8 cellular contexts compared by ENCODE assay signal in genomic region chr10:33155720-33156638, GRCh38.
DNase-seq lines count a peak whose midpoint lies in the region; ATAC-seq and TF ChIP-seq lines count a peak whose summit lies in the region.

No MANE protein-coding gene starts in this region.

- DNase-seq in stimulated activated CD4-positive, alpha-beta T cell treated with anti-CD3 and anti-CD28 coated beads, Interleukin-15, amount 100 ng/mL, for 24 hours: peak; percentile 39
- DNase-seq in stimulated activated CD4-positive, alpha-beta T cell treated with anti-CD3 and anti-CD28 coated beads, Interleukin-2, amount 100 ng/mL, for 24 hours: no peak
- DNase-seq in H7 (peak; percentile 74), hepatic stellate cell (ENCODE audit: low spot score) (peak; percentile 34), upper lobe of left lung (peak in 1 of 2 donors; percentile 32)
- peak; percentile 30 for DNase-seq in activated CD4-positive, alpha-beta T cell treated with anti-CD3 and anti-CD28 coated beads, Interleukin-2, amount 50 U/mL, for 1 hour

- H3K4me3 ChIP-seq in H7 (ENCODE audit: insufficient read depth, low read depth, low read length) (no peak overlapping the region), upper lobe of left lung (no peak overlapping the region)

- TF ChIP-seq EP300 in upper lobe of left lung (IDR thresholded peaks at IDR 0.05): peak in 1 of 4 donors; percentile 79

- H3K9me3 ChIP-seq in upper lobe of left lung: no peaks in the 10 kb centered on the region

- peak; percentile 87 for TF ChIP-seq CTCF in LNCAP (IDR thresholded peaks at IDR 0.05)
- peak; percentile 52 to 72 (median 62) for TF ChIP-seq CTCF in upper lobe of left lung (IDR thresholded peaks at IDR 0.05)

- peaks cover 0 to 19% (median 8%) of the 10 kb centered on the region in 4 donors for H3K4me1 ChIP-seq in upper lobe of left lung

- TF ChIP-seq POLR2A in upper lobe of left lung (IDR thresholded peaks at IDR 0.05): no peak

- H3K36me3 ChIP-seq in H7 (replicated peaks; ENCODE audit: control insufficient read depth, insufficient read depth, low read length) (no peaks in the 10 kb centered on the region), upper lobe of left lung (no peaks in the 10 kb centered on the region)

- WGBS in upper lobe of left lung, 2 donors: 55 to 57% methylated on average over 10 of the region's 10 CpGs

- ATAC-seq in upper lobe of left lung (ENCODE audit: low FRiP score in 2 of 2) (peak; percentile 71 to 80), GM19324 (IDR thresholded peaks at IDR 0.05; ENCODE audit: low FRiP score, unreplicated experiment) (no peak)

- H3K27ac ChIP-seq in upper lobe of left lung: no peak overlapping the region

- H3K27me3 ChIP-seq in H7 (ENCODE audit: control insufficient read depth, insufficient read depth, low read length) (no peaks in the 10 kb centered on the region), upper lobe of left lung (no peaks in the 10 kb centered on the region)

Comparison
In these comparisons a context has a peak if more than half of its experiments do, and no peak if none do; other contexts are left out.
1. DNase-seq: peak in stimulated activated CD4-positive, alpha-beta T cell treated with anti-CD3 and anti-CD28 coated beads, Interleukin-15, amount 100 ng/mL, for 24 hours (single experiment), H7 (single experiment), activated CD4-positive, alpha-beta T cell treated with anti-CD3 and anti-CD28 coated beads, Interleukin-2, amount 50 U/mL, for 1 hour (single experiment) and hepatic stellate cell (single experiment); none in stimulated activated CD4-positive, alpha-beta T cell treated with anti-CD3 and anti-CD28 coated beads, Interleukin-2, amount 100 ng/mL, for 24 hours (0 of 2).